Comparison of ENCODE assay signal across 11 cellular contexts in the genomic region with DNA sequence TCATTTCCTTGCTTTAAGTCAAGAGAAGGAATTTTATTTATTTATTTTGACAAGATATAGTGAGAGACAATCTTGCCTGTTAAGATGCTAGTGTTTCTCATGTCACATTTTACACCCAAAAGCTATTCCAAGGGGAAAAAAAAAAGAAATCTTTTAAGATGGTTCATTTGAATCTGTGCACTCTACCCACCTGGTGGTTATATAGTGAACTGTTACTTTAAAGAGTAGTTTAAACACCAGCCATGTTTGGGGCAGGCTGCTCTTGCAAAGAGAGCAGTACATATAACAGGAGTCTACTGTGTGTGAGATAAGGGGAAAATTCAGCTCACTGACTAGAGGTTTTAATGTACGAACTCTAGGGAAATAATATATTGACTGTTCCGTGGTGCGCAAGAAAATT. TPM values are rescaled to one million over a fixed set of nuclear protein-coding genes. Genes with fewer than 3 reads are reported as not detected.
DNase-seq lines count a peak whose midpoint lies in the region; ATAC-seq and TF ChIP-seq lines count a peak whose summit lies in the region.
"Had no signal": no experiment of that assay in that cellular context is flagged by ENCODE, and none has a peak within 500 bp of the region (broad histone marks: within the 10 kb centered on the region; RNA-seq: fewer than 3 reads in every experiment).

No MANE protein-coding gene starts in this region.

- no peaks in the 10 kb centered on the region for H3K27me3 ChIP-seq in colonic mucosa

- H3K9ac ChIP-seq in colonic mucosa (ENCODE audit: low read depth in 2 of 2, low read length in 2 of 2) = no peak overlapping the region

- no peaks in the 10 kb centered on the region for H3K36me3 ChIP-seq in colonic mucosa

- intact Hi-C loops in colonic mucosa (cut with DNase I) = no loop called here

- H3K9me3 ChIP-seq in colonic mucosa = no peaks in the 10 kb centered on the region

- ATAC-seq in HG03432 (IDR thresholded peaks at IDR 0.05; ENCODE audit: unreplicated experiment) = peak; percentile 59
- ATAC-seq in GM18858 (IDR thresholded peaks at IDR 0.05; ENCODE audit: unreplicated experiment) = no peak
- ATAC-seq in HG03135 (IDR thresholded peaks at IDR 0.05; ENCODE audit: unreplicated experiment) = no peak
- ATAC-seq in HG02852 (IDR thresholded peaks at IDR 0.05; ENCODE audit: unreplicated experiment) = no peak

- no peak overlapping the region for H3K27ac ChIP-seq in colonic mucosa

- peak; percentile 13 for TF ChIP-seq CTCF in colonic mucosa (IDR thresholded peaks at IDR 0.05)

- H3K4me3 ChIP-seq in colonic mucosa = no peak overlapping the region

- no peaks in the 10 kb centered on the region for H3K4me1 ChIP-seq in colonic mucosa

- DNase-seq in COR-L47 (lab: John Stamatoyannopoulos, UW) (peak; percentile 17), NCI-H460 (ENCODE audit: extremely low read depth, low read depth) (peak; percentile 2), colonic mucosa (no peak), activated gamma-delta T cell (lab: John Stamatoyannopoulos, UW) (no peak)
- DNase-seq: islet precursor cell, KBM-7, naive B cell had no signal

RNA-seq across cellular contexts. Expression of a gene that starts 3.3 kb away (rescaled TPM):
- 0.10 and 0.17 TPM in 2 replicates for total RNA-seq in NCI-H460 (2014; rRNA removed; shearing (Covaris generic))
- not detected in 2 replicates for polyA plus RNA-seq in NCI-H460 (2014; cell fraction: nucleus; rRNA removed)
- total RNA-seq in colonic mucosa = 1 to 10 TPM in 1 of 2 donors, under 1 TPM in 1; 0.54 to 1.5 TPM

Comparison
In these comparisons a context has a peak if more than half of its experiments do, and no peak if none do; other contexts are left out.
1. DNase-seq: peak in COR-L47 (single experiment) and NCI-H460 (single experiment); none in colonic mucosa (single experiment) and activated gamma-delta T cell (single experiment).